Comparison of ENCODE assay signal across 8 cellular contexts in the genomic region with DNA sequence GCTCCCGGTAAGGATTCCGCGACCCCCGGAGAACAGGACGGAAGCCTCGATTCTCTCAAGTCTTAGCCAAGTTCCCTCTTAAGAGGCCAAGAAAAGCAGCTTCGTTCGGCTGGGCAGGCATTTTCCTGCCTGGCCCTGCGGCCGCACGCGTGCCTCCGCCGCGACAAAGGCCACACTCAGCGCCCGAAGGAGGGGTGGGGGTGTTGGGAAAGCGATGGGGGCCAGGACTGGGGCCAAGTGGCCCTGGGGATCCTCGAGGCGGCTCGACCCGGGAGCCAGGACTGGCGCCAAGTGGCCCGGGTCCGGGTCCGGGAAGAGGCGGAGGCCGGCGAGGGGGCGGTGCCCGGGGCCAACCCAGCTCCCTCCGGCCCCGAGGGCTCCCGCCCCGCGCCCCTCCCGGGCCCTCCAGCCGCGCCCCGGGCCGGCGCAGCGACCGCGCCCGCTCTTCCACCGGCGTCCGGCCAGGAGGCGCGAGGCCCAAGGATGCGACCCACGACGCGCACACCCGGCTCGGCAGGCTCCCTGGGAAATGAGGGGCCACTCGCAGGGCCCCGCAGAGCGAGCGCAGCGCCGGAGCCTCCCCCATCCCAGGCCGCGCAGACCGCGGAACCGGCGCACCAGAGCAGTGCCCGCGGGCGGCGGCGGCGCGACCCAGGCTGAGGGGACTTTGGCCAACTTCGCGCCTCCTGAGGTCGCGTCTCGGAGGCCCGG.
A peak's percentile ranks its signal among the peaks of the same experiment; 100 is the strongest.
DNase-seq lines count a peak whose midpoint lies in the region; ATAC-seq and TF ChIP-seq lines count a peak whose summit lies in the region.

No MANE protein-coding gene starts in this region.

- peaks cover 27% of the 10 kb centered on the region for H3K27me3 Mint-ChIP-seq in T-helper 1 cell treated with Interleukin-12 subunit alpha and Interleukin-12 subunit beta and Interleukin-4 antibody, amounts not matched to agents 30 μg/mL and 1 μg/mL, for 36 hours (ENCODE audit: low read depth)

- TF ChIP-seq CTCF in tibial artery (IDR thresholded peaks at IDR 0.05), result no peak

- no peaks in the 10 kb centered on the region for H3K36me3 Mint-ChIP-seq in T-helper 1 cell treated with Interleukin-12 subunit alpha and Interleukin-12 subunit beta and Interleukin-4 antibody, amounts not matched to agents 30 μg/mL and 1 μg/mL, for 36 hours (ENCODE audit: low read depth)

- H3K4me1 ChIP-seq in tibial artery, result peaks cover 7 to 36% (median 28%) of the 10 kb centered on the region in 4 donors

- intact Hi-C loops in tibial artery (cut with DNase I; ENCODE audit: low total_unique reads), result no loop called here

- no peaks in the 10 kb centered on the region for H3K36me3 ChIP-seq in tibial artery

- ATAC-seq in HG03442 (IDR thresholded peaks at IDR 0.05; ENCODE audit: unreplicated experiment), result peak; percentile 7

- H3K27ac ChIP-seq in tibial artery, result peak overlapping the region; percentile 76 to 77

- H3K27ac Mint-ChIP-seq in T-helper 1 cell treated with Interleukin-12 subunit alpha and Interleukin-12 subunit beta and Interleukin-4 antibody, amounts not matched to agents 30 μg/mL and 1 μg/mL, for 36 hours, result no peak overlapping the region

- no peaks in the 10 kb centered on the region for H3K9me3 Mint-ChIP-seq in T-helper 1 cell treated with Interleukin-12 subunit alpha and Interleukin-12 subunit beta and Interleukin-4 antibody, amounts not matched to agents 30 μg/mL and 1 μg/mL, for 36 hours

- peak overlapping the region; percentile 56 to 68 for H3K4me3 ChIP-seq in tibial artery

- DNase-seq in T-helper 1 cell (no peak), astrocyte of the hippocampus (ENCODE audit: low read depth, low spot score) (peak; percentile 56), left kidney (ENCODE audit: low read depth, low spot score) (peak; percentile 54), tibial artery (no peak), NCI-H345 treated with DMSO at 0.1 percent for 48 hours (lab: John Stamatoyannopoulos, UW; ENCODE audit: unreplicated experiment) (no peak)
- DNase-seq in activated CD4-positive, CD25-positive, alpha-beta regulatory T cell treated with anti-CD3 and anti-CD28 coated beads, Interleukin-2, amount 50 U/mL, for 72 hours, result no peak

- no peaks in the 10 kb centered on the region for H3K9me3 ChIP-seq in tibial artery

- H3K4me1 Mint-ChIP-seq in T-helper 1 cell treated with Interleukin-12 subunit alpha and Interleukin-12 subunit beta and Interleukin-4 antibody, amounts not matched to agents 30 μg/mL and 1 μg/mL, for 36 hours (ENCODE audit: low read depth), result no peaks in the 10 kb centered on the region

- peak overlapping the region; percentile 10 for H3K4me3 Mint-ChIP-seq in T-helper 1 cell treated with Interleukin-12 subunit alpha and Interleukin-12 subunit beta and Interleukin-4 antibody, amounts not matched to agents 30 μg/mL and 1 μg/mL, for 36 hours

- peaks cover 0 to 9% of the 10 kb centered on the region in 2 donors for H3K27me3 ChIP-seq in tibial artery

Comparison
In these comparisons a context has a peak if more than half of its experiments do, and no peak if none do; other contexts are left out.
1. DNase-seq: peak in astrocyte of the hippocampus (single experiment) and left kidney (single experiment); none in T-helper 1 cell (0 of 5), tibial artery (0 of 2), activated CD4-positive, CD25-positive, alpha-beta regulatory T cell treated with anti-CD3 and anti-CD28 coated beads, Interleukin-2, amount 50 U/mL, for 72 hours (single experiment) and NCI-H345 treated with DMSO at 0.1 percent for 48 hours (single experiment).